ENCODE assay signal across 1 cellular context in the genomic region with DNA sequence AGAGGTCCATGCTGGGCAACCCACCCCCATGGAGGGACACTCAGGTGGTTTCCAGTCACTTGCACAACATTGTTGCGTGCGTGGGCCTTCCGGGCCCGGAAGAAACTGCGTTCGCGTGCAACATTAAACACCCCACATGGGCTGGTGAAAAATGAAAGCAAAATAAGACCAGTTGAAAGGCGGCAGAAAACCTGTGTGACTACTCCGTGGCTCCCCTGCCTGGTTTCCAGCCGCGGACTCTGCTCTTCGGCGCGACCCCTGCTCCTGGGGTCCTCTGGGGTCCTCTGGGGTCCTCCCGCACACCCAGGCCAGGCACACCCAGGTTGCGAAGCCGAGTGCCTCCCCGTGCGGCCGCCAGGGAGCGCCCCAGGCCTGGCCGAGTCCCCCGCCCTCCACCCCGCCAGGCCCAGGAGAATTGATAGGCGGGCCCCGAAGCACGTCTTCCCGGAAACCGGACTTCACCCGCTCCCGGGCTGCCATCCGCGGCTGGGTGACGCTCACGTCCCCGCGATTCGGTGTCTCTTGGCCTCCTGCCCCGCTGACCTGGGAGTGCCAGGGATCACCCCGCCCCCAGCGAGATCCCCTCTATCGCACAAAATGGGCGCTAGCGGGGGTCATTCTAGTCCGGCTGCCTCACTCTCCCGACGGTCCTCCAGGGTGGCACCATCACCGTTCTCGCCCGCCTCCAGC.
TF ChIP-seq lines count a peak whose summit lies in the region.

No MANE protein-coding gene starts in this region.

TF ChIP-seq in SK-N-SH treated with all-trans-retinoic acid at 6 μM for 48 hours, 23 proteins besides CTCF, POLR2A, EP300 and RAD21 (continued from another document):
- TF ChIP-seq, protein P1, sequence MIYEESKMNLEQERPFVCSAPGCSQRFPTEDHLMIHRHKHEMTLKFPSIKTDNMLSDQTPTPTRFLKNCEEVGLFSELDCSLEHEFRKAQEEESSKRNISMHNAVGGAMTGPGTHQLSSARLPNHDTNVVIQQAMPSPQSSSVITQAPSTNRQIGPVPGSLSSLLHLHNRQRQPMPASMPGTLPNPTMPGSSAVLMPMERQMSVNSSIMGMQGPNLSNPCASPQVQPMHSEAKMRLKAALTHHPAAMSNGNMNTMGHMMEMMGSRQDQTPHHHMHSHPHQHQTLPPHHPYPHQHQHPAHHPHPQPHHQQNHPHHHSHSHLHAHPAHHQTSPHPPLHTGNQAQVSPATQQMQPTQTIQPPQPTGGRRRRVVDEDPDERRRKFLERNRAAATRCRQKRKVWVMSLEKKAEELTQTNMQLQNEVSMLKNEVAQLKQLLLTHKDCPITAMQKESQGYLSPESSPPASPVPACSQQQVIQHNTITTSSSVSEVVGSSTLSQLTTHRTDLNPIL (CRISPR knock-in tag; IDR thresholded peaks at IDR 0.05; ENCODE audit: low read depth): no peak
- TF ChIP-seq ESRRG (CRISPR knock-in tag; IDR thresholded peaks at IDR 0.05) (no peak), ZNF70 (CRISPR knock-in tag; IDR thresholded peaks at IDR 0.05) (no peak), ZNF565 (CRISPR knock-in tag; conservative IDR thresholded peaks at IDR 0.05; ENCODE audit: low read depth) (no peak), PPARA (CRISPR knock-in tag; IDR thresholded peaks at IDR 0.05; ENCODE audit: borderline replicate concordance) (no peak), ISL1 (CRISPR knock-in tag; IDR thresholded peaks at IDR 0.05) (no peak)
- TF ChIP-seq, protein P2, sequence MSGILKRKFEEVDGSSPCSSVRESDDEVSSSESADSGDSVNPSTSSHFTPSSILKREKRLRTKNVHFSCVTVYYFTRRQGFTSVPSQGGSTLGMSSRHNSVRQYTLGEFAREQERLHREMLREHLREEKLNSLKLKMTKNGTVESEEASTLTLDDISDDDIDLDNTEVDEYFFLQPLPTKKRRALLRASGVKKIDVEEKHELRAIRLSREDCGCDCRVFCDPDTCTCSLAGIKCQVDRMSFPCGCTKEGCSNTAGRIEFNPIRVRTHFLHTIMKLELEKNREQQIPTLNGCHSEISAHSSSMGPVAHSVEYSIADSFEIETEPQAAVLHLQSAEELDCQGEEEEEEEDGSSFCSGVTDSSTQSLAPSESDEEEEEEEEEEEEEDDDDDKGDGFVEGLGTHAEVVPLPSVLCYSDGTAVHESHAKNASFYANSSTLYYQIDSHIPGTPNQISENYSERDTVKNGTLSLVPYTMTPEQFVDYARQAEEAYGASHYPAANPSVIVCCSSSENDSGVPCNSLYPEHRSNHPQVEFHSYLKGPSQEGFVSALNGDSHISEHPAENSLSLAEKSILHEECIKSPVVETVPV (CRISPR knock-in tag; IDR thresholded peaks at IDR 0.05): no peak
- TF ChIP-seq, protein P3, sequence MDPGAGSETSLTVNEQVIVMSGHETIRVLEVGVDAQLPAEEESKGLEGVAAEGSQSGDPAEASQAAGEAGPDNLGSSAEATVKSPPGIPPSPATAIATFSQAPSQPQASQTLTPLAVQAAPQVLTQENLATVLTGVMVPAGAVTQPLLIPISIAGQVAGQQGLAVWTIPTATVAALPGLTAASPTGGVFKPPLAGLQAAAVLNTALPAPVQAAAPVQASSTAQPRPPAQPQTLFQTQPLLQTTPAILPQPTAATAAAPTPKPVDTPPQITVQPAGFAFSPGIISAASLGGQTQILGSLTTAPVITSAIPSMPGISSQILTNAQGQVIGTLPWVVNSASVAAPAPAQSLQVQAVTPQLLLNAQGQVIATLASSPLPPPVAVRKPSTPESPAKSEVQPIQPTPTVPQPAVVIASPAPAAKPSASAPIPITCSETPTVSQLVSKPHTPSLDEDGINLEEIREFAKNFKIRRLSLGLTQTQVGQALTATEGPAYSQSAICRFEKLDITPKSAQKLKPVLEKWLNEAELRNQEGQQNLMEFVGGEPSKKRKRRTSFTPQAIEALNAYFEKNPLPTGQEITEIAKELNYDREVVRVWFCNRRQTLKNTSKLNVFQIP (CRISPR knock-in tag; IDR thresholded peaks at IDR 0.05; ENCODE audit: borderline replicate concordance, low read depth): no peak
TF ChIP-seq in SK-N-SH treated with all-trans-retinoic acid at 6 μM for 48 hours: peak in this region for 0.
